Comparison of ENCODE assay signal across 1 cellular context in genomic region chr1:175572932-175573871, GRCh38.
A peak's percentile ranks its signal among the peaks of the same experiment; 100 is the strongest.
TF ChIP-seq lines count a peak whose summit lies in the region.

No MANE protein-coding gene starts in this region.

TF ChIP-seq in K562, 482 proteins besides CTCF, POLR2A, EP300 and RAD21 (continued from another document):
- TF ChIP-seq FOXM1 (IDR thresholded peaks at IDR 0.05; ENCODE audit: low read depth) (no peak), FOXM1 (CRISPR knock-in tag; IDR thresholded peaks at IDR 0.05; ENCODE audit: low read depth) (no peak), MEIS2 (IDR thresholded peaks at IDR 0.05; ENCODE audit: partially characterized antibody) (peak; percentile 3), ZNF197 (CRISPR knock-in tag; IDR thresholded peaks at IDR 0.05; ENCODE audit: low read depth) (no peak)
- TF ChIP-seq, protein P1, sequence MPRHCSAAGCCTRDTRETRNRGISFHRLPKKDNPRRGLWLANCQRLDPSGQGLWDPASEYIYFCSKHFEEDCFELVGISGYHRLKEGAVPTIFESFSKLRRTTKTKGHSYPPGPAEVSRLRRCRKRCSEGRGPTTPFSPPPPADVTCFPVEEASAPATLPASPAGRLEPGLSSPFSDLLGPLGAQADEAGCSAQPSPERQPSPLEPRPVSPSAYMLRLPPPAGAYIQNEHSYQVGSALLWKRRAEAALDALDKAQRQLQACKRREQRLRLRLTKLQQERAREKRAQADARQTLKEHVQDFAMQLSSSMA (CRISPR knock-in tag; IDR thresholded peaks at IDR 0.05) = no peak
